8 cellular contexts compared by ENCODE assay signal in the genomic region with DNA sequence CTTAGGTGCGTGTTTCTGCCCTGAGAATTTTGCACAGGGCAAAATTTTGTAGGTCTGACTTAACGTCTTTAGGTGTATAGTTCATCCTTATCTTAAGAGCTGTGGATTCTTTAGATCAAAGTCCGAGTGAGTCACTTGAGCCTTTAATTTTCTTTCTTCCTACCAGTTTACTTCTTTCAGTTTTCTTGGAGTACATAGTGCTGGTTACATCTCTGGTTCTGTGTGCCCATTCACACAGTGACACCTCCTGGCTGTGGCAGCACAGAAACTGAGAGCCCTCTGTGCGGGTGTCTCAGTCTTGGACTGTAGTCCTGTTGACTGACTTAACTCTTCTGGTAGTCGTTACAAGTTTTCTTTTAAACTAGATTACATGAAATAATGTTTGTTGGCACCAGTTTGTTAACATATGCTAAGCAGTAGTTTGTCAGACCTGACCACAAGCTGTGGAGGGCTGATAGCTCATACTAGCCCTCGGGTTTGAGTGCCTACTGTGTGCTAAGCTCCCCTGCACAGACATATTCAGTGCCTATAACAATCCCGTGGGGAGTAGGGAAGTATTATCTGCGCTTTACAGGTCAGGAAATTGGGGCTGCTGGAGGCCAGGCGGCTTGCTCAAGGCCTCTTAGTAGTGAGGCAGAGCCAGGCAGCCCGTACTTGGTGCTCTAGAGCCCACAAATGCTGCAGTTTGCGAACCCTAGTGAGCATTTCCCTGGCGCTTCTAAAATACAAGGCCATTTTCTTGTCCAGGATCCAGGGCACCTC. TPM values are rescaled to one million over a fixed set of nuclear protein-coding genes. Genes with fewer than 3 reads are reported as not detected.
DNase-seq lines count a peak whose midpoint lies in the region; ATAC-seq and TF ChIP-seq lines count a peak whose summit lies in the region.

No MANE protein-coding gene starts in this region.

- H3K4me1 ChIP-seq in NT2/D1 (ENCODE audit: insufficient read depth, insufficient read length) (peaks cover 19% of the 10 kb centered on the region), prostate gland (replicated peaks) (peaks cover 5% of the 10 kb centered on the region)

- intact Hi-C loops in prostate gland (cut with DNase I), result no loop called here

- H3K27me3 ChIP-seq in NT2/D1 (ENCODE audit: insufficient read depth, insufficient read length) (peaks cover 5% of the 10 kb centered on the region), prostate gland (replicated peaks; ENCODE audit: insufficient read depth) (no peaks in the 10 kb centered on the region)

- H3K4me3 ChIP-seq in NT2/D1 (ENCODE audit: insufficient read length, low read depth) (peak overlapping the region; percentile 80), prostate gland (peak overlapping the region; percentile 80 to 87)

- 33% methylated on average over 12 of the region's 12 CpGs for whole genome bisulfite sequencing in prostate gland

- TF ChIP-seq CTCF in AG09319 (IDR thresholded peaks at IDR 0.05; ENCODE audit: low read depth, low read length) (peak; percentile 38), prostate gland (IDR thresholded peaks at IDR 0.05) (peak in 3 of 4 experiments; percentile 37 to 53 (median 48))

- peaks cover 25% of the 10 kb centered on the region for H3K36me3 ChIP-seq in NT2/D1 (ENCODE audit: insufficient read depth, insufficient read length, low read length)
- H3K36me3 ChIP-seq in prostate gland, result no peaks in the 10 kb centered on the region

- DNase-seq in AG09319 (ENCODE audit: extremely low read depth, low read depth), result no peak
- no peak for DNase-seq in NT2/D1 (ENCODE audit: low read depth, low spot score)
- peak; percentile 31 for DNase-seq in activated effector memory CD4-positive, alpha-beta T cell treated with Interleukin-2 at 50 U/mL for 16 hours
- peak; percentile 54 for DNase-seq in glomerular visceral epithelial cell (ENCODE audit: extremely low spot score)
- DNase-seq in prostate gland (ENCODE audit: low spot score), result peak; percentile 46

- H3K27ac ChIP-seq in prostate gland, result peak overlapping the region; percentile 64 to 65

- ATAC-seq in GM19023 (IDR thresholded peaks at IDR 0.05; ENCODE audit: unreplicated experiment) (peak; percentile 25), GM19455 (IDR thresholded peaks at IDR 0.05; ENCODE audit: unreplicated experiment) (no peak), HG03175 (IDR thresholded peaks at IDR 0.05; ENCODE audit: unreplicated experiment) (no peak)

- H3K9ac ChIP-seq in NT2/D1 (ENCODE audit: insufficient read length, low read depth), result peak overlapping the region; percentile 86

- TF ChIP-seq POLR2A in prostate gland (IDR thresholded peaks at IDR 0.05), result no peak

- H3K9me3 ChIP-seq in NT2/D1 (ENCODE audit: insufficient read depth, low read length), result no peaks in the 10 kb centered on the region
- no peaks in the 10 kb centered on the region for H3K9me3 ChIP-seq in prostate gland

RNA-seq across cellular contexts. Expression of a gene that starts 1.6 kb away (rescaled TPM):
- total RNA-seq in prostate gland, result 100 to 1,000 TPM in 1 of 2 donors, 10 to 100 TPM in 1; 41.7 to 138 TPM

Comparison
In these comparisons a context has a peak if more than half of its experiments do, and no peak if none do; other contexts are left out.
1. DNase-seq: peak in activated effector memory CD4-positive, alpha-beta T cell treated with Interleukin-2 at 50 U/mL for 16 hours (single experiment), glomerular visceral epithelial cell (single experiment) and prostate gland (single experiment); none in AG09319 (single experiment) and NT2/D1 (single experiment).